In genomic region chr15:65192016-65192415, GRCh38 we compare ENCODE assay signal across 16 cellular contexts. TPM values are rescaled to one million over a fixed set of nuclear protein-coding genes. Genes with fewer than 3 reads are reported as not detected.
DNase-seq lines count a peak whose midpoint lies in the region; ATAC-seq and TF ChIP-seq lines count a peak whose summit lies in the region.
"Had no signal": no experiment of that assay in that cellular context is flagged by ENCODE, and none has a peak within 500 bp of the region (broad histone marks: within the 10 kb centered on the region; RNA-seq: fewer than 3 reads in every experiment).

No MANE protein-coding gene starts in this region.

- ATAC-seq in HCT116 (peak; percentile 61), WTC11 (no peak)
- ATAC-seq: gastroesophageal sphincter had no signal

- H3K4me3 Mint-ChIP-seq in WTC11: no peak overlapping the region
- H3K4me3 Mint-ChIP-seq in MCF 10A (ENCODE audit: unreplicated experiment): no peak overlapping the region
- H3K4me3 Mint-ChIP-seq: activated T-cell treated with anti-CD3 and anti-CD28 coated beads, Interleukin-2, amount 50 U/mL, for 24 hours had no signal

- TF ChIP-seq CTCF in HCT116 (IDR thresholded peaks at IDR 0.05 in 2 of 3, conservative IDR thresholded peaks at IDR 0.05 in 1 of 3; ENCODE audit: borderline replicate concordance in 1 of 3, insufficient read depth in 1 of 3, low read depth in 2 of 3, low read length in 2 of 3) (no peak), WTC11 (IDR thresholded peaks at IDR 0.05) (no peak), MCF 10A (IDR thresholded peaks at IDR 0.05; ENCODE audit: unreplicated experiment) (no peak)

- H4K20me1 ChIP-seq in HCT116 (ENCODE audit: insufficient read depth): no peaks in the 10 kb centered on the region

- H3K4me1 ChIP-seq in HCT116 (ENCODE audit: control insufficient read depth in 1 of 2, insufficient read depth in 2 of 2, low read length in 2 of 2): peaks cover 10 to 17% of the 10 kb centered on the region in 2 experiments
- H3K4me1 ChIP-seq: upper lobe of left lung had no signal

- no peaks in the 10 kb centered on the region for H3K9me2 ChIP-seq in HCT116 (ENCODE audit: insufficient read depth)

- no peaks in the 10 kb centered on the region for H3K27me3 Mint-ChIP-seq in WTC11 (ENCODE audit: low read depth)
- no peaks in the 10 kb centered on the region for H3K27me3 Mint-ChIP-seq in MCF 10A (ENCODE audit: insufficient read depth, unreplicated experiment)
- H3K27me3 Mint-ChIP-seq: activated T-cell treated with anti-CD3 and anti-CD28 coated beads, Interleukin-2, amount 50 U/mL, for 24 hours had no signal

- H3K9me3 Mint-ChIP-seq in WTC11 (peaks cover 4% of the 10 kb centered on the region), MCF 10A (ENCODE audit: unreplicated experiment) (no peaks in the 10 kb centered on the region)
- H3K9me3 Mint-ChIP-seq: activated T-cell treated with anti-CD3 and anti-CD28 coated beads, Interleukin-2, amount 50 U/mL, for 24 hours had no signal

- no peak overlapping the region for H3K9ac ChIP-seq in HCT116 (ENCODE audit: low read length)

- DNase-seq in AG08395 (ENCODE audit: low spot score) (peak; percentile 30), HCT116 (ENCODE audit: low read depth, low spot score) (peak; percentile 49), WTC11 (ENCODE audit: low spot score) (no peak), islet precursor cell (peak; percentile 12), NCI-H1048 (lab: John Stamatoyannopoulos, UW) (no peak), MCF 10A (ENCODE audit: unreplicated experiment) (no peak), cerebellar cortex (ENCODE audit: low spot score) (no peak)
- no peak for DNase-seq in stimulated activated naive CD4-positive, alpha-beta T cell treated with Interleukin-2 at 50 U/mL for 16 hours (lab: John Stamatoyannopoulos, UW)
- DNase-seq: activated CD4-positive, CD25-positive, alpha-beta regulatory T cell treated with anti-CD3 and anti-CD28 coated beads, Interleukin-2, amount 50 U/mL, for 72 hours; activated T-cell treated with anti-CD3 and anti-CD28 coated beads, Interleukin-2, amount 50 U/mL, for 24 hours; aorta; dorsolateral prefrontal cortex; SW 1271; upper lobe of left lung had no signal

- TF ChIP-seq POLR2A in HCT116 (IDR thresholded peaks at IDR 0.05; ENCODE audit: borderline replicate concordance, extremely low read depth, insufficient read depth, insufficient read length): no peak

- no peaks in the 10 kb centered on the region for H3K36me3 ChIP-seq in HCT116 (ENCODE audit: control insufficient read depth in 1 of 2, insufficient read depth in 2 of 2, low read length in 2 of 2)
- H3K36me3 ChIP-seq: gastroesophageal sphincter, upper lobe of left lung had no signal

- H3K27me3 ChIP-seq in HCT116 (ENCODE audit: insufficient read depth, low read length): no peaks in the 10 kb centered on the region
- H3K27me3 ChIP-seq: dorsolateral prefrontal cortex, gastroesophageal sphincter, upper lobe of left lung had no signal

- POLR2A ChIA-PET in HCT116 (lab: Charles Lee): interaction anchor here (3.4 kb wide), 1 partner anchor 113 kb away, joined by 16 read pairs; the partner anchor contains the start of gene RNU5B-1
- POLR2A ChIA-PET in WTC11 (lab: Charles Lee): no interaction called here
- POLR2A ChIA-PET in MCF 10A (lab: Yijun Ruan, JAX): no interaction called here

- H3K27ac ChIP-seq in HCT116 (ENCODE audit: low read depth, low read length): no peak overlapping the region
- H3K27ac ChIP-seq: dorsolateral prefrontal cortex, gastroesophageal sphincter, upper lobe of left lung had no signal

- RAD21 ChIA-PET in HCT116 (lab: Charles Lee; ENCODE audit: low non-redundant PET in 1 of 2, low total read pairs in 2 of 2, uncharacterized antibody in 2 of 2, unreplicated experiment in 2 of 2): no interaction called here

- no peak overlapping the region for H3K4me3 ChIP-seq in HCT116 (replicated peaks in 1 of 2; ENCODE audit: low read depth in 1 of 2, low read length in 2 of 2)
- H3K4me3 ChIP-seq: dorsolateral prefrontal cortex, gastroesophageal sphincter, upper lobe of left lung had no signal

- H3K79me2 ChIP-seq in HCT116 (ENCODE audit: insufficient read depth, low read length): no peaks in the 10 kb centered on the region

- H3K36me3 Mint-ChIP-seq in WTC11: no peaks in the 10 kb centered on the region
- no peaks in the 10 kb centered on the region for H3K36me3 Mint-ChIP-seq in MCF 10A (ENCODE audit: insufficient read depth, unreplicated experiment)

- no peaks in the 10 kb centered on the region for H3K9me3 ChIP-seq in HCT116 (ENCODE audit: control insufficient read depth in 1 of 2, insufficient read depth in 1 of 2, low read depth in 1 of 2, low read length in 2 of 2)
- H3K9me3 ChIP-seq: gastroesophageal sphincter, upper lobe of left lung had no signal

- no peak for TF ChIP-seq RAD21 in HCT116 (IDR thresholded peaks at IDR 0.05; ENCODE audit: low read depth)

- no peak overlapping the region for H3K4me2 ChIP-seq in HCT116 (ENCODE audit: low read length)

- intact Hi-C loops in HCT116 (cut with micrococcal nuclease) (no loop called here), MCF 10A (cut with micrococcal nuclease) (no loop called here)

- BruUV-seq in HCT116 (replicated peaks; lab: Mats Ljungman, UMichigan) (no TSS peak), MCF 10A (replicated peaks; lab: Mats Ljungman, UMichigan) (no TSS peak)

- CTCF ChIA-PET in HCT116 (lab: Charles Lee) (no interaction called here), WTC11 (lab: Charles Lee) (interaction anchor here (0.6 to 1.4 kb wide), 2 partner anchors 79 to 92 kb away, joined by 4 to 6 read pairs; no protein-coding TSS in a partner anchor), MCF 10A (lab: Yijun Ruan, JAX) (interaction anchor here (2.1 kb wide), 1 partner anchor 106 kb away, joined by 9 read pairs; no protein-coding TSS in a partner anchor)

- H3K4me1 Mint-ChIP-seq in WTC11 (peaks cover 7% of the 10 kb centered on the region), MCF 10A (ENCODE audit: insufficient read depth, unreplicated experiment) (no peaks in the 10 kb centered on the region)

- H3K27ac Mint-ChIP-seq in WTC11 (peak overlapping the region; percentile 64; the same call in 1 of the 2 replicates), MCF 10A (ENCODE audit: low read depth, unreplicated experiment) (no peak overlapping the region)
- H3K27ac Mint-ChIP-seq: activated T-cell treated with anti-CD3 and anti-CD28 coated beads, Interleukin-2, amount 50 U/mL, for 24 hours had no signal

- no peak overlapping the region for H2AFZ ChIP-seq in HCT116 (ENCODE audit: low read depth, low read length, poor library complexity, severe bottlenecking)

TF ChIP-seq in HCT116, 20 proteins besides CTCF, POLR2A, EP300 and RAD21 (continues in another document):
- TF ChIP-seq EZH2phosphoT487 (IDR thresholded peaks at IDR 0.05; ENCODE audit: borderline replicate concordance) (no peak), SP1 (IDR thresholded peaks at IDR 0.05; ENCODE audit: low read depth) (peak; percentile 15; the same call in 1 of the 2 replicates), ZNF274 (IDR thresholded peaks at IDR 0.05; ENCODE audit: low read depth, low read length) (no peak), ZBTB33 (IDR thresholded peaks at IDR 0.05; ENCODE audit: extremely low read depth, insufficient replicate concordance, low read length) (no peak), JUND (IDR thresholded peaks at IDR 0.05) (no peak), SIN3A (IDR thresholded peaks at IDR 0.05; ENCODE audit: low read depth) (no peak)

TF ChIP-seq in WTC11, 78 proteins besides CTCF, POLR2A, EP300 and RAD21 (continues in another document):
- TF ChIP-seq NFATC4 (CRISPR knock-in tag; IDR thresholded peaks at IDR 0.05) (no peak), CREM (CRISPR knock-in tag; IDR thresholded peaks at IDR 0.05) (no peak), HMGA2 (CRISPR knock-in tag; IDR thresholded peaks at IDR 0.05) (no peak), NR3C1 (CRISPR knock-in tag; conservative IDR thresholded peaks at IDR 0.05; ENCODE audit: low read depth) (no peak), ZNF425 (CRISPR knock-in tag; conservative IDR thresholded peaks at IDR 0.05) (no peak), ZNF423 (CRISPR knock-in tag; IDR thresholded peaks at IDR 0.05) (no peak), ZNF416 (CRISPR knock-in tag; IDR thresholded peaks at IDR 0.05) (no peak), JUN (CRISPR knock-in tag; IDR thresholded peaks at IDR 0.05) (no peak), NR1H2 (CRISPR knock-in tag; IDR thresholded peaks at IDR 0.05) (no peak), SMAD3 (CRISPR knock-in tag; IDR thresholded peaks at IDR 0.05; ENCODE audit: borderline replicate concordance) (no peak), RORB (CRISPR knock-in tag; IDR thresholded peaks at IDR 0.05) (no peak), CREB1 (CRISPR knock-in tag; IDR thresholded peaks at IDR 0.05) (no peak)

RNA-seq across cellular contexts. Expression of gene CLPX, which starts 6.9 kb away (rescaled TPM):
- total RNA-seq in HCT116 (2021; ENCODE audit: unreplicated experiment) (64.1 TPM), WTC11 (2021) (57.9 to 68.7 TPM (median 61.5 TPM) in 3 replicates), MCF 10A (2022) (47.9 and 48.9 TPM in 2 replicates)
- polyA plus RNA-seq in HCT116 (2012): 35.8 and 42.8 TPM in 2 replicates

RNA-seq across cellular contexts. Expression of gene CILP, which starts 19.3 kb away (rescaled TPM):
- total RNA-seq in HCT116 (2021; ENCODE audit: unreplicated experiment) (not detected), WTC11 (2021) (not detected in 3 replicates), MCF 10A (2022) (not detected in 2 replicates)
- 0.01 and 0.04 TPM in 2 replicates for polyA plus RNA-seq in HCT116 (2012)
- polyA plus RNA-seq: keratinocyte had no signal

RNA-seq across cellular contexts. Expression of gene PDCD7, which starts 58.4 kb away (rescaled TPM):
- 31.6 TPM for total RNA-seq in HCT116 (2021; ENCODE audit: unreplicated experiment)
- 12.1 and 15.5 TPM in 2 replicates for polyA plus RNA-seq in HCT116 (2012)
- total RNA-seq in WTC11 (2021): 23.5 to 25.4 TPM (median 25.4 TPM) in 3 replicates
- total RNA-seq in MCF 10A (2022): 26.3 and 31.0 TPM in 2 replicates

Comparison
In these comparisons a context has a peak if more than half of its experiments do, and no peak if none do; other contexts are left out.
1. DNase-seq: peak in AG08395 (single experiment), HCT116 (single experiment) and islet precursor cell (single experiment); none in WTC11 (single experiment), NCI-H1048 (single experiment), MCF 10A (single experiment), stimulated activated naive CD4-positive, alpha-beta T cell treated with Interleukin-2 at 50 U/mL for 16 hours (single experiment) and cerebellar cortex (single experiment).